ENCODE assay signal across 17 cellular contexts in genomic region chr16:75868636-75869389, GRCh38.
"Had no signal": no experiment of that assay in that cellular context is flagged by ENCODE, and none has a peak within 500 bp of the region (broad histone marks: within the 10 kb centered on the region; RNA-seq: fewer than 3 reads in every experiment).

No MANE protein-coding gene starts in this region.

- H3K27ac ChIP-seq: coronary artery, foreskin keratinocyte, heart right ventricle, left ventricle myocardium inferior, right lobe of liver, testis, tibial nerve had no signal

- H3K4me1 ChIP-seq: foreskin keratinocyte, heart right ventricle, left ventricle myocardium inferior, right lobe of liver, testis, tibial nerve had no signal

- ATAC-seq: foreskin keratinocyte; heart right ventricle; naive thymus-derived CD4-positive, alpha-beta T cell; right lobe of liver; stimulated activated effector memory CD8-positive, alpha-beta T cell treated with anti-CD3 and anti-CD28 coated beads, Interleukin-12 subunit alpha, Interleukin-12 subunit beta, amount 100 ng/mL, for 72 hours had no signal

- H3K9me3 ChIP-seq: heart right ventricle, left ventricle myocardium inferior, right lobe of liver, testis, tibial nerve had no signal

- H3K27me3 ChIP-seq: foreskin keratinocyte, heart right ventricle, right lobe of liver, testis, tibial nerve had no signal

- H3K4me3 ChIP-seq: coronary artery, heart right ventricle, left ventricle myocardium inferior, lung, right lobe of liver, testis, tibial nerve had no signal

- DNase-seq: central memory CD4-positive, alpha-beta T cell; effector CD4-positive, alpha-beta T cell; endodermal cell; erythroblast; foreskin keratinocyte; heart right ventricle; left ventricle myocardium inferior; naive thymus-derived CD4-positive, alpha-beta T cell; nephron progenitor cell; right lobe of liver; stimulated activated CD4-positive, alpha-beta T cell treated with anti-CD3 and anti-CD28 coated beads, Interleukin-4, amount 100 ng/mL, for 1 hour; stimulated activated CD8-positive, alpha-beta memory T cell treated with anti-CD3 and anti-CD28 coated beads, Interleukin-4, amount 100 ng/mL, for 48 hours; testis had no signal

- H3K36me3 ChIP-seq: heart right ventricle, left ventricle myocardium inferior, right lobe of liver, tibial nerve had no signal
